1 cellular context compared by ENCODE assay signal in the genomic region with DNA sequence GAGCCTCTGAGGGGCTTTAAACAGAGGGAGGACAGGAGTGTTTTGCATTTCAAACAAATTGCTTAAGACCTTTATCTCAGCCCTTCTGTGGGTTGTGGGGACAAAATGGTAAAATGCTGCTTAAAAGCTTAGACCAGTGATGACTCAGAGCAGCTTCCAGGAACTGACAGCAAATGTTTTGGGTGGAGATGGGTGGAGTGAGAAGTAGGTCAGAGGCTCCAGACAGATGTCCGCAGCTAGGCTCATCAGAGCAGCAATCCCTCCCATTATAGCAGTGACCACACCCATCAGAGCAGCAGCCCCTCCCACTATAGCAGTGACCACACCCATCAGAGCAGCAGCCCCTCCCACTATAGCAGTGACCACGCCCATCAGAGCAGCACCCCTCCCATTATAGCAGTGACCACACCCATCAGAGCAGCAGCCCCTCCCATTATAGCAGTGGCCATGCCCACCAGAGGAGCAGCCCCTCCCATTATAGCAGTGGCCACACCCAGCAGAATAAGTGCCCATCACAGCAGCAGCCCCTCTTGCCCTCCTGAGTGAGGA.
TF ChIP-seq lines count a peak whose summit lies in the region.

No MANE protein-coding gene starts in this region.

TF ChIP-seq in K562, 482 proteins besides CTCF, POLR2A, EP300 and RAD21 (continued from another document and continues in another):
- TF ChIP-seq, protein P1, sequence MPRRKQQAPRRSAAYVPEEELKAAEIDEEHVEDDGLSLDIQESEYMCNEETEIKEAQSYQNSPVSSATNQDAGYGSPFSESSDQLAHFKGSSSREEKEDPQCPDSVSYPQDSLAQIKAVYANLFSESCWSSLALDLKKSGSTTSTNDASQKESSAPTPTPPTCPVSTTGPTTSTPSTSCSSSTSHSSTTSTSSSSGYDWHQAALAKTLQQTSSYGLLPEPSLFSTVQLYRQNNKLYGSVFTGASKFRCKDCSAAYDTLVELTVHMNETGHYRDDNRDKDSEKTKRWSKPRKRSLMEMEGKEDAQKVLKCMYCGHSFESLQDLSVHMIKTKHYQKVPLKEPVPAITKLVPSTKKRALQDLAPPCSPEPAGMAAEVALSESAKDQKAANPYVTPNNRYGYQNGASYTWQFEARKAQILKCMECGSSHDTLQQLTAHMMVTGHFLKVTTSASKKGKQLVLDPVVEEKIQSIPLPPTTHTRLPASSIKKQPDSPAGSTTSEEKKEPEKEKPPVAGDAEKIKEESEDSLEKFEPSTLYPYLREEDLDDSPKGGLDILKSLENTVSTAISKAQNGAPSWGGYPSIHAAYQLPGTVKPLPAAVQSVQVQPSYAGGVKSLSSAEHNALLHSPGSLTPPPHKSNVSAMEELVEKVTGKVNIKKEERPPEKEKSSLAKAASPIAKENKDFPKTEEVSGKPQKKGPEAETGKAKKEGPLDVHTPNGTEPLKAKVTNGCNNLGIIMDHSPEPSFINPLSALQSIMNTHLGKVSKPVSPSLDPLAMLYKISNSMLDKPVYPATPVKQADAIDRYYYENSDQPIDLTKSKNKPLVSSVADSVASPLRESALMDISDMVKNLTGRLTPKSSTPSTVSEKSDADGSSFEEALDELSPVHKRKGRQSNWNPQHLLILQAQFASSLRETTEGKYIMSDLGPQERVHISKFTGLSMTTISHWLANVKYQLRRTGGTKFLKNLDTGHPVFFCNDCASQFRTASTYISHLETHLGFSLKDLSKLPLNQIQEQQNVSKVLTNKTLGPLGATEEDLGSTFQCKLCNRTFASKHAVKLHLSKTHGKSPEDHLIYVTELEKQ (CRISPR knock-in tag; IDR thresholded peaks at IDR 0.05) = no peak
- no peak for TF ChIP-seq ZNF23 (CRISPR knock-in tag; IDR thresholded peaks at IDR 0.05)
- TF ChIP-seq CBFB (CRISPR knock-in tag; IDR thresholded peaks at IDR 0.05) = no peak
- TF ChIP-seq, protein P2, sequence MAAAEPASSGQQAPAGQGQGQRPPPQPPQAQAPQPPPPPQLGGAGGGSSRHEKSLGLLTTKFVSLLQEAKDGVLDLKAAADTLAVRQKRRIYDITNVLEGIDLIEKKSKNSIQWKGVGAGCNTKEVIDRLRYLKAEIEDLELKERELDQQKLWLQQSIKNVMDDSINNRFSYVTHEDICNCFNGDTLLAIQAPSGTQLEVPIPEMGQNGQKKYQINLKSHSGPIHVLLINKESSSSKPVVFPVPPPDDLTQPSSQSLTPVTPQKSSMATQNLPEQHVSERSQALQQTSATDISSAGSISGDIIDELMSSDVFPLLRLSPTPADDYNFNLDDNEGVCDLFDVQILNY (CRISPR knock-in tag; IDR thresholded peaks at IDR 0.05) = no peak
- TF ChIP-seq ZNF583 (CRISPR knock-in tag; IDR thresholded peaks at IDR 0.05) = no peak
- TF ChIP-seq ZNF778 (CRISPR knock-in tag; IDR thresholded peaks at IDR 0.05) = no peak
- TF ChIP-seq ZNF384 (IDR thresholded peaks at IDR 0.05; ENCODE audit: low read depth, low read length) = 0 out of 2 replicates have a peak, but pooled peaks have one; percentile 13
- TF ChIP-seq, protein P3, sequence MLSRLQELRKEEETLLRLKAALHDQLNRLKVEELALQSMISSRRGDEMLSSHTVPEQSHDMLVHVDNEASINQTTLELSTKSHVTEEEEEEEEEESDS (CRISPR knock-in tag; IDR thresholded peaks at IDR 0.05) = no peak
- no peak for TF ChIP-seq ZNF124 (CRISPR knock-in tag; IDR thresholded peaks at IDR 0.05)
- TF ChIP-seq, protein P4, sequence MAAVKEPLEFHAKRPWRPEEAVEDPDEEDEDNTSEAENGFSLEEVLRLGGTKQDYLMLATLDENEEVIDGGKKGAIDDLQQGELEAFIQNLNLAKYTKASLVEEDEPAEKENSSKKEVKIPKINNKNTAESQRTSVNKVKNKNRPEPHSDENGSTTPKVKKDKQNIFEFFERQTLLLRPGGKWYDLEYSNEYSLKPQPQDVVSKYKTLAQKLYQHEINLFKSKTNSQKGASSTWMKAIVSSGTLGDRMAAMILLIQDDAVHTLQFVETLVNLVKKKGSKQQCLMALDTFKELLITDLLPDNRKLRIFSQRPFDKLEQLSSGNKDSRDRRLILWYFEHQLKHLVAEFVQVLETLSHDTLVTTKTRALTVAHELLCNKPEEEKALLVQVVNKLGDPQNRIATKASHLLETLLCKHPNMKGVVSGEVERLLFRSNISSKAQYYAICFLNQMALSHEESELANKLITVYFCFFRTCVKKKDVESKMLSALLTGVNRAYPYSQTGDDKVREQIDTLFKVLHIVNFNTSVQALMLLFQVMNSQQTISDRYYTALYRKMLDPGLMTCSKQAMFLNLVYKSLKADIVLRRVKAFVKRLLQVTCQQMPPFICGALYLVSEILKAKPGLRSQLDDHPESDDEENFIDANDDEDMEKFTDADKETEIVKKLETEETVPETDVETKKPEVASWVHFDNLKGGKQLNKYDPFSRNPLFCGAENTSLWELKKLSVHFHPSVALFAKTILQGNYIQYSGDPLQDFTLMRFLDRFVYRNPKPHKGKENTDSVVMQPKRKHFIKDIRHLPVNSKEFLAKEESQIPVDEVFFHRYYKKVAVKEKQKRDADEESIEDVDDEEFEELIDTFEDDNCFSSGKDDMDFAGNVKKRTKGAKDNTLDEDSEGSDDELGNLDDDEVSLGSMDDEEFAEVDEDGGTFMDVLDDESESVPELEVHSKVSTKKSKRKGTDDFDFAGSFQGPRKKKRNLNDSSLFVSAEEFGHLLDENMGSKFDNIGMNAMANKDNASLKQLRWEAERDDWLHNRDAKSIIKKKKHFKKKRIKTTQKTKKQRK (IDR thresholded peaks at IDR 0.05; ENCODE audit: borderline replicate concordance, low read depth, low read length) = no peak
- peak; percentile 97 for TF ChIP-seq NCOR1 (IDR thresholded peaks at IDR 0.05)
- TF ChIP-seq MXI1 (IDR thresholded peaks at IDR 0.05; ENCODE audit: low read depth, low read length) = no peak
- TF ChIP-seq ZHX1 (conservative IDR thresholded peaks at IDR 0.05; ENCODE audit: low read length) = no peak
- TF ChIP-seq NFIC (IDR thresholded peaks at IDR 0.05) = peak; percentile 76
- TF ChIP-seq, protein P5, sequence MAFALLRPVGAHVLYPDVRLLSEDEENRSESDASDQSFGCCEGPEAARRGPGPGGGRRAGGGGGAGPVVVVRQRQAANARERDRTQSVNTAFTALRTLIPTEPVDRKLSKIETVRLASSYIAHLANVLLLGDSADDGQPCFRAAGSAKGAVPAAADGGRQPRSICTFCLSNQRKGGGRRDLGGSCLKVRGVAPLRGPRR (CRISPR knock-in tag; IDR thresholded peaks at IDR 0.05) = no peak
- no peak for TF ChIP-seq MAFG (tag; conservative IDR thresholded peaks at IDR 0.05)
- no peak for TF ChIP-seq ZNF175 (CRISPR knock-in tag; IDR thresholded peaks at IDR 0.05; ENCODE audit: low read depth)
- peak; percentile 78 for TF ChIP-seq NEUROD1 (IDR thresholded peaks at IDR 0.05; ENCODE audit: borderline replicate concordance, low read depth, low read length, partially characterized antibody)
- no peak for TF ChIP-seq RBM22 (IDR thresholded peaks at IDR 0.05; ENCODE audit: low read depth, low read length, poor library complexity, severe bottlenecking)
- TF ChIP-seq, protein P6, sequence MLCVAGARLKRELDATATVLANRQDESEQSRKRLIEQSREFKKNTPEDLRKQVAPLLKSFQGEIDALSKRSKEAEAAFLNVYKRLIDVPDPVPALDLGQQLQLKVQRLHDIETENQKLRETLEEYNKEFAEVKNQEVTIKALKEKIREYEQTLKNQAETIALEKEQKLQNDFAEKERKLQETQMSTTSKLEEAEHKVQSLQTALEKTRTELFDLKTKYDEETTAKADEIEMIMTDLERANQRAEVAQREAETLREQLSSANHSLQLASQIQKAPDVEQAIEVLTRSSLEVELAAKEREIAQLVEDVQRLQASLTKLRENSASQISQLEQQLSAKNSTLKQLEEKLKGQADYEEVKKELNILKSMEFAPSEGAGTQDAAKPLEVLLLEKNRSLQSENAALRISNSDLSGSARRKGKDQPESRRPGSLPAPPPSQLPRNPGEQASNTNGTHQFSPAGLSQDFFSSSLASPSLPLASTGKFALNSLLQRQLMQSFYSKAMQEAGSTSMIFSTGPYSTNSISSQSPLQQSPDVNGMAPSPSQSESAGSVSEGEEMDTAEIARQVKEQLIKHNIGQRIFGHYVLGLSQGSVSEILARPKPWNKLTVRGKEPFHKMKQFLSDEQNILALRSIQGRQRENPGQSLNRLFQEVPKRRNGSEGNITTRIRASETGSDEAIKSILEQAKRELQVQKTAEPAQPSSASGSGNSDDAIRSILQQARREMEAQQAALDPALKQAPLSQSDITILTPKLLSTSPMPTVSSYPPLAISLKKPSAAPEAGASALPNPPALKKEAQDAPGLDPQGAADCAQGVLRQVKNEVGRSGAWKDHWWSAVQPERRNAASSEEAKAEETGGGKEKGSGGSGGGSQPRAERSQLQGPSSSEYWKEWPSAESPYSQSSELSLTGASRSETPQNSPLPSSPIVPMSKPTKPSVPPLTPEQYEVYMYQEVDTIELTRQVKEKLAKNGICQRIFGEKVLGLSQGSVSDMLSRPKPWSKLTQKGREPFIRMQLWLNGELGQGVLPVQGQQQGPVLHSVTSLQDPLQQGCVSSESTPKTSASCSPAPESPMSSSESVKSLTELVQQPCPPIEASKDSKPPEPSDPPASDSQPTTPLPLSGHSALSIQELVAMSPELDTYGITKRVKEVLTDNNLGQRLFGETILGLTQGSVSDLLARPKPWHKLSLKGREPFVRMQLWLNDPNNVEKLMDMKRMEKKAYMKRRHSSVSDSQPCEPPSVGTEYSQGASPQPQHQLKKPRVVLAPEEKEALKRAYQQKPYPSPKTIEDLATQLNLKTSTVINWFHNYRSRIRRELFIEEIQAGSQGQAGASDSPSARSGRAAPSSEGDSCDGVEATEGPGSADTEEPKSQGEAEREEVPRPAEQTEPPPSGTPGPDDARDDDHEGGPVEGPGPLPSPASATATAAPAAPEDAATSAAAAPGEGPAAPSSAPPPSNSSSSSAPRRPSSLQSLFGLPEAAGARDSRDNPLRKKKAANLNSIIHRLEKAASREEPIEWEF (CRISPR knock-in tag; IDR thresholded peaks at IDR 0.05) = no peak
- no peak for TF ChIP-seq KHSRP (IDR thresholded peaks at IDR 0.05)
- TF ChIP-seq RFX1 (IDR thresholded peaks at IDR 0.05) = no peak
- peak; percentile 33 for TF ChIP-seq TBP (optimal IDR thresholded peaks at IDR 0.05; ENCODE audit: low read depth, low read length)
- no peak for TF ChIP-seq NFIX (CRISPR knock-in tag; IDR thresholded peaks at IDR 0.05; ENCODE audit: low read depth)
- TF ChIP-seq CBX2 (IDR thresholded peaks at IDR 0.05; ENCODE audit: insufficient read depth, low read length, poor library complexity, severe bottlenecking) = no peak
- TF ChIP-seq ZNF655 (CRISPR knock-in tag; IDR thresholded peaks at IDR 0.05) = no peak
- no peak for TF ChIP-seq ZC3H4 (CRISPR knock-in tag; IDR thresholded peaks at IDR 0.05; ENCODE audit: borderline replicate concordance)
- no peak for TF ChIP-seq ZNF134 (CRISPR knock-in tag; conservative IDR thresholded peaks at IDR 0.05)
- no peak for TF ChIP-seq GTF2E2 (tag; IDR thresholded peaks at IDR 0.05)
- TF ChIP-seq CBFA2T3 (IDR thresholded peaks at IDR 0.05) = peak; percentile 93
- peak; percentile 37; the same call in 1 of the 2 replicates for TF ChIP-seq RNF2 (IDR thresholded peaks at IDR 0.05)
- TF ChIP-seq HNRNPUL1 (IDR thresholded peaks at IDR 0.05; ENCODE audit: low read length) = no peak
- no peak for TF ChIP-seq RBM17 (IDR thresholded peaks at IDR 0.05; ENCODE audit: borderline replicate concordance, low read depth, low read length)
- no peak for TF ChIP-seq PTTG1 (tag; IDR thresholded peaks at IDR 0.05; ENCODE audit: low read depth)
- no peak for TF ChIP-seq SREBF1 (IDR thresholded peaks at IDR 0.05; ENCODE audit: borderline replicate concordance, low read depth, low read length)
- no peak for TF ChIP-seq WHSC1 (IDR thresholded peaks at IDR 0.05; ENCODE audit: low read length)
- TF ChIP-seq CEBPB (tag; IDR thresholded peaks at IDR 0.05) = peak; percentile 95
- no peak for TF ChIP-seq POLR2H (tag; IDR thresholded peaks at IDR 0.05; ENCODE audit: low read depth)
- no peak for TF ChIP-seq ZKSCAN3 (CRISPR knock-in tag; IDR thresholded peaks at IDR 0.05)
- TF ChIP-seq CBX1 (IDR thresholded peaks at IDR 0.05; ENCODE audit: low read depth) = no peak
- no peak for TF ChIP-seq EP400 (IDR thresholded peaks at IDR 0.05)
- TF ChIP-seq CCAR2 (IDR thresholded peaks at IDR 0.05; ENCODE audit: low read depth, low read length) = no peak
- TF ChIP-seq, protein P7, sequence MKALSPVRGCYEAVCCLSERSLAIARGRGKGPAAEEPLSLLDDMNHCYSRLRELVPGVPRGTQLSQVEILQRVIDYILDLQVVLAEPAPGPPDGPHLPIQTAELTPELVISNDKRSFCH (CRISPR knock-in tag; IDR thresholded peaks at IDR 0.05) = no peak
- TF ChIP-seq, protein P7 (tag; IDR thresholded peaks at IDR 0.05) = no peak
- TF ChIP-seq IRF9 (tag; IDR thresholded peaks at IDR 0.05) = no peak
- TF ChIP-seq FUS (optimal IDR thresholded peaks at IDR 0.05; ENCODE audit: low read depth, low read length) = no peak
